18 cellular contexts compared by ENCODE assay signal in genomic region chr5:145471831-145472616, GRCh38.
DNase-seq lines count a peak whose midpoint lies in the region; ATAC-seq and TF ChIP-seq lines count a peak whose summit lies in the region.
"Had no signal": no experiment of that assay in that cellular context is flagged by ENCODE, and none has a peak within 500 bp of the region (broad histone marks: within the 10 kb centered on the region; RNA-seq: fewer than 3 reads in every experiment).

No MANE protein-coding gene starts in this region.

- H3K36me3 ChIP-seq in NT2/D1 (ENCODE audit: insufficient read depth, insufficient read length, low read length): no peaks in the 10 kb centered on the region
- H3K36me3 ChIP-seq in endodermal cell (ENCODE audit: control insufficient read depth, insufficient read depth, low read length): no peaks in the 10 kb centered on the region
- H3K36me3 ChIP-seq in neuronal stem cell (replicated peaks in 1 of 2; ENCODE audit: control insufficient read depth in 2 of 2, insufficient read depth in 2 of 2, low read length in 2 of 2): no peaks in the 10 kb centered on the region
- H3K36me3 ChIP-seq in sigmoid colon: no peaks in the 10 kb centered on the region
- H3K36me3 ChIP-seq: BLaER1, vagina had no signal

- no peak overlapping the region for H2BK12ac ChIP-seq in neuronal stem cell (ENCODE audit: low read length)

- H2BK5ac ChIP-seq in neuronal stem cell (ENCODE audit: low read length): no peak overlapping the region

- POLR2A ChIA-PET in RWPE1 (lab: Yijun Ruan, JAX; ENCODE audit: low non-redundant PET): no interaction called here

- H3K4me3 ChIP-seq in NT2/D1 (ENCODE audit: insufficient read length, low read depth) (no peak overlapping the region), endodermal cell (ENCODE audit: low read length) (no peak overlapping the region), neuronal stem cell (ENCODE audit: low read length in 2 of 2) (no peak overlapping the region), sigmoid colon (no peak overlapping the region)
- H3K4me3 ChIP-seq: BLaER1, vagina had no signal

- no peak overlapping the region for H4K8ac ChIP-seq in neuronal stem cell (ENCODE audit: low read depth, low read length)

- H3K4me1 ChIP-seq in NT2/D1 (ENCODE audit: insufficient read depth, insufficient read length): no peaks in the 10 kb centered on the region
- H3K4me1 ChIP-seq in endodermal cell (ENCODE audit: control insufficient read depth, insufficient read depth, low read length): peaks cover 4% of the 10 kb centered on the region
- peaks cover 0 to 4% of the 10 kb centered on the region in 2 donors for H3K4me1 ChIP-seq in neuronal stem cell (ENCODE audit: control insufficient read depth in 2 of 2, insufficient read depth in 1 of 2, low read depth in 1 of 2, low read length in 2 of 2)
- H3K4me1 ChIP-seq in sigmoid colon: peaks cover 0 to 22% (median 7%) of the 10 kb centered on the region in 4 donors
- H3K4me1 ChIP-seq: BLaER1 had no signal

- no peak overlapping the region for H2BK15ac ChIP-seq in neuronal stem cell (ENCODE audit: low read length)

- TF ChIP-seq EP300 in sigmoid colon (IDR thresholded peaks at IDR 0.05): no peak

- intact Hi-C loops in sigmoid colon (cut with DNase I): no loop called here

- H3K9me3 ChIP-seq in NT2/D1 (ENCODE audit: insufficient read depth, low read length) (no peaks in the 10 kb centered on the region), endodermal cell (ENCODE audit: control insufficient read depth, low read length) (no peaks in the 10 kb centered on the region), neuronal stem cell (replicated peaks in 1 of 2; ENCODE audit: control insufficient read depth in 2 of 2, insufficient read depth in 1 of 2, low read depth in 1 of 2, low read length in 2 of 2) (no peaks in the 10 kb centered on the region), sigmoid colon (no peaks in the 10 kb centered on the region)
- H3K9me3 ChIP-seq: BLaER1, vagina had no signal

- H3K14ac ChIP-seq in neuronal stem cell (ENCODE audit: low read length): no peak overlapping the region

- H3K36me3 Mint-ChIP-seq in endodermal cell (ENCODE audit: low read depth): no peaks in the 10 kb centered on the region
- H3K36me3 Mint-ChIP-seq: activated naive CD4-positive, alpha-beta T cell treated with anti-CD3 and anti-CD28 coated beads, Interleukin-2, amount 50 U/mL, for 72 hours had no signal

- no peak overlapping the region for H3K4ac ChIP-seq in neuronal stem cell (ENCODE audit: low read length)

- H3K27ac ChIP-seq in endodermal cell (ENCODE audit: low read depth, low read length): no peak overlapping the region
- H3K27ac ChIP-seq in neuronal stem cell (replicated peaks; ENCODE audit: low read length): no peak overlapping the region
- no peak overlapping the region for H3K27ac ChIP-seq in RWPE1
- H3K27ac ChIP-seq in sigmoid colon: no peak overlapping the region
- H3K27ac ChIP-seq: BLaER1, vagina had no signal

- H3K9me3 Mint-ChIP-seq in endodermal cell: no peaks in the 10 kb centered on the region

- no peak overlapping the region for H2BK120ac ChIP-seq in neuronal stem cell (ENCODE audit: low read depth, low read length)

- H3K27me3 Mint-ChIP-seq in endodermal cell (ENCODE audit: insufficient read depth): no peaks in the 10 kb centered on the region

- H3K27ac Mint-ChIP-seq in endodermal cell: no peak overlapping the region
- H3K27ac Mint-ChIP-seq: activated naive CD4-positive, alpha-beta T cell treated with anti-CD3 and anti-CD28 coated beads, Interleukin-2, amount 50 U/mL, for 72 hours; T-helper 1 cell treated with Interleukin-12 subunit alpha and Interleukin-12 subunit beta and Interleukin-4 antibody, amounts not matched to agents 30 μg/mL and 1 μg/mL, for 36 hours had no signal

- H3K79me1 ChIP-seq in neuronal stem cell (ENCODE audit: low read depth, low read length): no peaks in the 10 kb centered on the region

- no peak overlapping the region for H3K18ac ChIP-seq in neuronal stem cell (ENCODE audit: low read length)

- no peak overlapping the region for H3K23ac ChIP-seq in neuronal stem cell (ENCODE audit: low read depth, low read length, poor library complexity)

- peak overlapping the region; percentile 65 for H2AFZ ChIP-seq in neuronal stem cell (ENCODE audit: low read length)

- TF ChIP-seq CTCF in endodermal cell (conservative IDR thresholded peaks at IDR 0.05) (no peak), RWPE1 (conservative IDR thresholded peaks at IDR 0.05; ENCODE audit: low read depth) (no peak), sigmoid colon (IDR thresholded peaks at IDR 0.05) (no peak)

- no peak overlapping the region for H4K91ac ChIP-seq in neuronal stem cell (ENCODE audit: low read depth, low read length, poor library complexity)

- CTCF ChIA-PET in RWPE1 (lab: Yijun Ruan, JAX): no interaction called here

- DNase-seq in ELR (ENCODE audit: low read depth): peak; percentile 15
- DNase-seq in NT2/D1 (ENCODE audit: low read depth, low spot score): peak; percentile 23
- peak; percentile 49 for DNase-seq in endodermal cell
- DNase-seq in neuronal stem cell (ENCODE audit: low spot score): peak; percentile 23
- DNase-seq in RWPE1 (ENCODE audit: low spot score): no peak
- no peak for DNase-seq in sigmoid colon
- DNase-seq: DND-41; effector CD8-positive, alpha-beta T cell; KG1; NCI-H1930; NCI-H524; stimulated activated naive CD8-positive, alpha-beta T cell treated with anti-CD3 and anti-CD28 coated beads, Interleukin-15, Interleukin-2, amounts not matched to agents 100 U/mL and 50 U/mL, for 24 hours had no signal

- no peak overlapping the region for H3K4me3 Mint-ChIP-seq in endodermal cell
- H3K4me3 Mint-ChIP-seq: T-helper 1 cell treated with Interleukin-12 subunit alpha and Interleukin-12 subunit beta and Interleukin-4 antibody, amounts not matched to agents 30 μg/mL and 1 μg/mL, for 36 hours had no signal

- H2AK5ac ChIP-seq in neuronal stem cell (ENCODE audit: low read depth, low read length): no peak overlapping the region

- ATAC-seq in HG02642 (IDR thresholded peaks at IDR 0.05; ENCODE audit: poor library complexity, unreplicated experiment): no peak
- ATAC-seq in HG03442 (IDR thresholded peaks at IDR 0.05; ENCODE audit: unreplicated experiment): no peak
- ATAC-seq: activated naive CD4-positive, alpha-beta T cell treated with anti-CD3 and anti-CD28 coated beads, Interleukin-2, amount 50 U/mL, for 72 hours; stimulated activated naive CD8-positive, alpha-beta T cell treated with anti-CD3 and anti-CD28 coated beads, Interleukin-15, Interleukin-2, amounts not matched to agents 100 U/mL and 50 U/mL, for 24 hours had no signal

- no peak for TF ChIP-seq POLR2A in sigmoid colon (IDR thresholded peaks at IDR 0.05)

- H3K27me3 ChIP-seq in NT2/D1 (ENCODE audit: insufficient read depth, insufficient read length) (no peaks in the 10 kb centered on the region), endodermal cell (ENCODE audit: control insufficient read depth, insufficient read depth, low read length, poor library complexity, severe bottlenecking) (no peaks in the 10 kb centered on the region), neuronal stem cell (ENCODE audit: control insufficient read depth in 3 of 3, insufficient read depth in 3 of 3, low read depth in 1 of 3, low read length in 3 of 3) (no peaks in the 10 kb centered on the region), sigmoid colon (no peaks in the 10 kb centered on the region)
- H3K27me3 ChIP-seq: BLaER1, vagina had no signal

- no CpG with 5 or more reads among the region's 1 CpG for WGBS in endodermal cell (ENCODE audit: insufficient coverage in 1 of 2, insufficient read length in 1 of 2), 2 experiments
- WGBS in neuronal stem cell (ENCODE audit: extremely low coverage in 2 of 2, insufficient read length in 2 of 2, insufficient replicate concordance in 1 of 2), 2 donors: no CpG with 5 or more reads among the region's 1 CpG
- 79 to 89% methylated on average over 1 of the region's 1 CpG for WGBS in sigmoid colon, 2 donors

- H3K9ac ChIP-seq in NT2/D1 (ENCODE audit: insufficient read length, low read depth): no peak overlapping the region
- H3K9ac ChIP-seq in endodermal cell (ENCODE audit: extremely low read depth, low read length, poor library complexity, severe bottlenecking): no peak overlapping the region
- no peak overlapping the region for H3K9ac ChIP-seq in neuronal stem cell (ENCODE audit: low read depth, low read length, poor library complexity)
- H3K9ac ChIP-seq: BLaER1 had no signal

- H3K4me1 Mint-ChIP-seq in endodermal cell: peaks cover 15% of the 10 kb centered on the region

- H3K4me2 ChIP-seq in neuronal stem cell (ENCODE audit: insufficient read depth, low read length, poor library complexity, severe bottlenecking): no peak overlapping the region
- H3K4me2 ChIP-seq: BLaER1 had no signal

Comparison
In these comparisons a context has a peak if more than half of its experiments do, and no peak if none do; other contexts are left out.
1. DNase-seq: peak in ELR (single experiment), NT2/D1 (single experiment), endodermal cell (single experiment) and neuronal stem cell (single experiment); none in RWPE1 (single experiment) and sigmoid colon (single experiment).